Comparison of ENCODE assay signal across 1 cellular context in genomic region chr1:159945483-159946241, GRCh38.
TF ChIP-seq lines count a peak whose summit lies in the region.

TSS of gene IGSF9 (minus strand) at chr1:159945613. CDS start at chr1:159943454, 2,159 bp downstream.

TF ChIP-seq in K562, 482 proteins besides CTCF, POLR2A, EP300 and RAD21 (continued from another document):
- TF ChIP-seq ILF3 (IDR thresholded peaks at IDR 0.05; ENCODE audit: borderline replicate concordance) = no peak
- TF ChIP-seq ZNF785 (CRISPR knock-in tag; IDR thresholded peaks at IDR 0.05) = no peak
- peak; percentile 49 for TF ChIP-seq VEZF1 (CRISPR knock-in tag; IDR thresholded peaks at IDR 0.05)
- TF ChIP-seq HMG20A (CRISPR knock-in tag; conservative IDR thresholded peaks at IDR 0.05) = no peak
- TF ChIP-seq ZHX1 (conservative IDR thresholded peaks at IDR 0.05; ENCODE audit: low read length) = no peak
- TF ChIP-seq BMI1 (IDR thresholded peaks at IDR 0.05; ENCODE audit: low read length) = peak; percentile 27; the same call in 1 of the 2 replicates
- TF ChIP-seq BRF1 (IDR thresholded peaks at IDR 0.05; ENCODE audit: borderline replicate concordance, extremely low read depth, insufficient read length) = no peak
- TF ChIP-seq ZNF583 (CRISPR knock-in tag; IDR thresholded peaks at IDR 0.05) = no peak
- no peak for TF ChIP-seq HINFP (tag; conservative IDR thresholded peaks at IDR 0.05; ENCODE audit: low read depth)
TF ChIP-seq in K562: peak in this region for 81.
